In genomic region chr10:94212876-94213595, GRCh38 we compare ENCODE assay signal across 17 cellular contexts.
DNase-seq lines count a peak whose midpoint lies in the region; ATAC-seq, FAIRE-seq and TF ChIP-seq lines count a peak whose summit lies in the region.
"Had no signal": no experiment of that assay in that cellular context is flagged by ENCODE, and none has a peak within 500 bp of the region (broad histone marks: within the 10 kb centered on the region; RNA-seq: fewer than 3 reads in every experiment).

No MANE protein-coding gene starts in this region.

- no peaks in the 10 kb centered on the region for H3K4me1 Mint-ChIP-seq in stimulated activated naive B cell treated with anti-CD40 and anti-IgM and Interleukin-4, amounts not matched to agents 10 μg/mL and 1 μg/mL and 100 μg/mL, for 72 hours
- H3K4me1 Mint-ChIP-seq in glutamatergic neuron (ENCODE audit: low read depth, unreplicated experiment): peaks cover 8% of the 10 kb centered on the region
- H3K4me1 Mint-ChIP-seq: endodermal cell had no signal

- H3K27ac Mint-ChIP-seq in stimulated activated naive B cell treated with anti-CD40 and anti-IgM and Interleukin-4, amounts not matched to agents 10 μg/mL and 1 μg/mL and 100 μg/mL, for 72 hours: no peak overlapping the region
- no peak overlapping the region for H3K27ac Mint-ChIP-seq in glutamatergic neuron (ENCODE audit: unreplicated experiment)
- H3K27ac Mint-ChIP-seq: endodermal cell, GM23338 had no signal

- BruUV-seq in HepG2 (replicated peaks; lab: Mats Ljungman, UMichigan): no TSS peak

- H3K36me3 ChIP-seq in HepG2 (replicated peaks in 1 of 2; ENCODE audit: control insufficient read depth in 1 of 2, insufficient read depth in 2 of 2, low read length in 2 of 2) (no peaks in the 10 kb centered on the region), subcutaneous abdominal adipose tissue (ENCODE audit: control insufficient read depth in 5 of 5, insufficient read depth in 5 of 5, low read length in 5 of 5) (no peaks in the 10 kb centered on the region)

- ATAC-seq in HepG2 (peak; percentile 56; the same call in 2 of the 3 replicates), GM18907 (IDR thresholded peaks at IDR 0.05; ENCODE audit: unreplicated experiment) (no peak), GM19324 (IDR thresholded peaks at IDR 0.05; ENCODE audit: low FRiP score, unreplicated experiment) (no peak)
- no peak for ATAC-seq in stimulated activated naive B cell treated with anti-CD40 and anti-IgM and Interleukin-4, amounts not matched to agents 10 μg/mL and 1 μg/mL and 100 μg/mL, for 72 hours (replicated peaks)
- ATAC-seq: GM23338 had no signal

- H3K4me1 ChIP-seq in HepG2 (ENCODE audit: insufficient read depth, low read length) (peaks cover 9% of the 10 kb centered on the region; the same call in 1 of the 2 replicates), subcutaneous abdominal adipose tissue (ENCODE audit: control insufficient read depth in 5 of 5, insufficient read depth in 5 of 5, low read length in 5 of 5) (peaks cover 8 to 32% (median 28%) of the 10 kb centered on the region in 5 donors)

- TF ChIP-seq CTCF in coronary artery (IDR thresholded peaks at IDR 0.05) (no peak), HepG2 (CRISPR knock-in tag; IDR thresholded peaks at IDR 0.05) (no peak), glutamatergic neuron (IDR thresholded peaks at IDR 0.05; ENCODE audit: partially characterized antibody, unreplicated experiment) (no peak)

- POLR2A ChIA-PET in HepG2 (lab: Yijun Ruan, JAX): no interaction called here

- no peaks in the 10 kb centered on the region for H3K27me3 ChIP-seq in HepG2 (ENCODE audit: control insufficient read depth in 1 of 2, insufficient read depth in 2 of 2, low read length in 2 of 2)
- no peaks in the 10 kb centered on the region for H3K27me3 ChIP-seq in subcutaneous abdominal adipose tissue (ENCODE audit: control insufficient read depth in 5 of 5, insufficient read depth in 4 of 5, low read length in 5 of 5)

- CTCF ChIA-PET in HepG2 (lab: Yijun Ruan, JAX; ENCODE audit: low intra/inter-chr PET ratio, low total read pairs): no interaction called here

- H4K20me1 ChIP-seq in HepG2 (ENCODE audit: insufficient read depth, low read length): no peaks in the 10 kb centered on the region

- no peaks in the 10 kb centered on the region for H3K9me3 Mint-ChIP-seq in stimulated activated naive B cell treated with anti-CD40 and anti-IgM and Interleukin-4, amounts not matched to agents 10 μg/mL and 1 μg/mL and 100 μg/mL, for 72 hours
- no peaks in the 10 kb centered on the region for H3K9me3 Mint-ChIP-seq in glutamatergic neuron (ENCODE audit: unreplicated experiment)
- H3K9me3 Mint-ChIP-seq: GM23338 had no signal

- H3K9me3 ChIP-seq in HepG2 (ENCODE audit: low read length): no peaks in the 10 kb centered on the region
- H3K9me3 ChIP-seq in subcutaneous abdominal adipose tissue (ENCODE audit: control insufficient read depth in 5 of 5, low read length in 5 of 5): no peaks in the 10 kb centered on the region

- no peaks in the 10 kb centered on the region for H3K36me3 Mint-ChIP-seq in stimulated activated naive B cell treated with anti-CD40 and anti-IgM and Interleukin-4, amounts not matched to agents 10 μg/mL and 1 μg/mL and 100 μg/mL, for 72 hours
- no peaks in the 10 kb centered on the region for H3K36me3 Mint-ChIP-seq in glutamatergic neuron (ENCODE audit: unreplicated experiment)

- intact Hi-C loops in HepG2 (cut with micrococcal nuclease; ENCODE audit: unreplicated experiment): no loop called here

- 45% methylated on average over 3 of the region's 3 CpGs for WGBS in HepG2 (ENCODE audit: low lambda C conversion rate)

- H3K27ac ChIP-seq in coronary artery: peak overlapping the region; percentile 44 to 83
- H3K27ac ChIP-seq in HepG2 (ENCODE audit: extremely low read length, insufficient read depth, low read length): no peak overlapping the region
- H3K27ac ChIP-seq in subcutaneous abdominal adipose tissue (ENCODE audit: low read depth, low read length): peak overlapping the region; percentile 30
- H3K27ac ChIP-seq: C4-2B had no signal

- H3K9ac ChIP-seq in HepG2 (ENCODE audit: insufficient read depth, low read depth, low read length): no peak overlapping the region
- no peak overlapping the region for H3K9ac ChIP-seq in subcutaneous abdominal adipose tissue (ENCODE audit: low read length in 5 of 5)

- no peak overlapping the region for H3K4me2 ChIP-seq in HepG2 (ENCODE audit: low read depth, low read length)

- no peak for TF ChIP-seq RAD21 in HepG2 (CRISPR knock-in tag; IDR thresholded peaks at IDR 0.05)

- H2AFZ ChIP-seq in HepG2 (ENCODE audit: low read length): no peak overlapping the region
- H2AFZ ChIP-seq: GM23338 had no signal

- H3K79me2 ChIP-seq in HepG2 (ENCODE audit: insufficient read depth, low read length): no peaks in the 10 kb centered on the region

- no peak for TF ChIP-seq POLR2A in HepG2 (IDR thresholded peaks at IDR 0.05; ENCODE audit: insufficient read depth in 1 of 2, low read depth in 2 of 2, low read length in 2 of 2)

- no peak overlapping the region for H3K4me3 Mint-ChIP-seq in stimulated activated naive B cell treated with anti-CD40 and anti-IgM and Interleukin-4, amounts not matched to agents 10 μg/mL and 1 μg/mL and 100 μg/mL, for 72 hours
- H3K4me3 Mint-ChIP-seq in glutamatergic neuron (ENCODE audit: unreplicated experiment): no peak overlapping the region
- H3K4me3 Mint-ChIP-seq: endodermal cell, GM23338 had no signal

- no peak for FAIRE-seq in HepG2 (lab: Jason Lieb, UNC)

- peaks cover 20 to 27% of the 10 kb centered on the region in 2 donors for H3K27me3 Mint-ChIP-seq in stimulated activated naive B cell treated with anti-CD40 and anti-IgM and Interleukin-4, amounts not matched to agents 10 μg/mL and 1 μg/mL and 100 μg/mL, for 72 hours
- H3K27me3 Mint-ChIP-seq in glutamatergic neuron (ENCODE audit: unreplicated experiment): no peaks in the 10 kb centered on the region

- in situ Hi-C loops in HepG2 (cut with HindIII; ENCODE audit: extremely low pct_ligation_motif_present, low pct_unique_long_range_greater_than_20kb): no loop called here

- DNase-seq in HT-29 (ENCODE audit: low spot score) (peak; percentile 32), coronary artery (ENCODE audit: low spot score) (no peak), HepG2 (ENCODE audit: low spot score) (peak; percentile 41), glutamatergic neuron (no peak)
- DNase-seq in stimulated activated naive B cell treated with anti-CD40 and anti-IgM and Interleukin-4, amounts not matched to agents 10 μg/mL and 1 μg/mL and 100 μg/mL, for 72 hours: no peak
- DNase-seq: activated CD4-positive, alpha-beta T cell treated with anti-CD3 and anti-CD28 coated beads for 4 hours; amygdala; endodermal cell; mesendoderm; NCI-H1048; NCI-H510A; stimulated activated CD4-positive, alpha-beta T cell treated with anti-CD3 and anti-CD28 coated beads, Interleukin-2, amount 100 ng/mL, for 24 hours had no signal

- H3K4me3 ChIP-seq in coronary artery: no peak overlapping the region
- H3K4me3 ChIP-seq in HepG2 (replicated peaks in 1 of 3; ENCODE audit: insufficient read depth in 1 of 3, low read depth in 2 of 3, low read length in 3 of 3): no peak overlapping the region
- H3K4me3 ChIP-seq in subcutaneous abdominal adipose tissue (ENCODE audit: low read depth in 1 of 5, low read length in 5 of 5): no peak overlapping the region
- H3K4me3 ChIP-seq: GM23338 had no signal

- TF ChIP-seq EP300 in HepG2 (IDR thresholded peaks at IDR 0.05; ENCODE audit: low read depth in 2 of 2, low read length in 2 of 2): no peak
- no peak for TF ChIP-seq EP300 in HepG2 (CRISPR knock-in tag; IDR thresholded peaks at IDR 0.05; ENCODE audit: borderline replicate concordance)

TF ChIP-seq in HepG2, 621 proteins besides CTCF, POLR2A, EP300 and RAD21:
- no peak for TF ChIP-seq ZBTB25 (CRISPR knock-in tag; IDR thresholded peaks at IDR 0.05)
- TF ChIP-seq FOSL2 (CRISPR knock-in tag; IDR thresholded peaks at IDR 0.05): peak; percentile 53

Comparison
In these comparisons a context has a peak if more than half of its experiments do, and no peak if none do; other contexts are left out.
1. DNase-seq: peak in HT-29 (single experiment) and HepG2 (single experiment); none in coronary artery (single experiment), stimulated activated naive B cell treated with anti-CD40 and anti-IgM and Interleukin-4, amounts not matched to agents 10 μg/mL and 1 μg/mL and 100 μg/mL, for 72 hours (single experiment) and glutamatergic neuron (single experiment).